1 cellular context compared by ENCODE assay signal in genomic region chr14:102877511-102877910, GRCh38. TPM values are rescaled to one million over a fixed set of nuclear protein-coding genes. Genes with fewer than 3 reads are reported as not detected.
"Had no signal": no experiment of that assay in that cellular context is flagged by ENCODE, and none has a peak within 500 bp of the region (broad histone marks: within the 10 kb centered on the region; RNA-seq: fewer than 3 reads in every experiment).

No MANE protein-coding gene starts in this region.

RNA-seq across cellular contexts. Expression of gene AMN, which starts 45.0 kb away (rescaled TPM):
- total RNA-seq: G401 had no signal
